26 cellular contexts compared by ENCODE assay signal in the genomic region with DNA sequence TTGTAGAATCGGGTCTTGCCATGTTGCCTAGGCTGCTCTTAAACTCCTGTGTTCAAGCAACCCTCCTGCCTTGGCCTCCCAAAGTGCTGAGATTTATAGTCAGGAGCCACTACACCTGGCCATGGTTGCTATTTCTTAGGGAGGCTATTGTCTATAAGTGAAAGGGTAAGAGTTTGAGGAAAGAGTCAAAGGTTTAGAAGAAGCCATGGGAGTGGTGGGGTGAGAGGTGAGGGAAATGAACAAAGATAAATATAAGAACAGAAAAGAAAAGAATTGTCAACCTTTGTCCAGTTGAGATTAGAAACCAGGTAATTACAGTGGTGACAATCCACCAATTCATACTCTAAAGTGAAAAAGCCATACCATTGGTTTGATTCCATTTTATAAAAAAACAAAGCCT.
"Had no signal": no experiment of that assay in that cellular context is flagged by ENCODE, and none has a peak within 500 bp of the region (broad histone marks: within the 10 kb centered on the region; RNA-seq: fewer than 3 reads in every experiment).

No MANE protein-coding gene starts in this region.

- H3K9me3 ChIP-seq: ovary, psoas muscle, right lobe of liver, sigmoid colon, spleen, stomach, thoracic aorta, thyroid gland, upper lobe of right lung, uterus had no signal

- H3K4me3 ChIP-seq: neural progenitor cell, ovary, psoas muscle, right lobe of liver, sigmoid colon, smooth muscle cell, spleen, stomach, thoracic aorta, thyroid gland, tibial nerve, upper lobe of right lung, uterus had no signal

- H3K79me2 ChIP-seq: parathyroid adenoma had no signal

- H2AFZ ChIP-seq: neural progenitor cell, parathyroid adenoma had no signal

- ATAC-seq: naive thymus-derived CD4-positive, alpha-beta T cell; natural killer cell; psoas muscle; right cardiac atrium; right lobe of liver; stimulated activated effector memory CD8-positive, alpha-beta T cell treated with anti-CD3 and anti-CD28 coated beads, Interleukin-12 subunit alpha, Interleukin-12 subunit beta, amount 100 ng/mL, for 72 hours; stimulated activated naive B cell treated with anti-CD40 and anti-IgM and Interleukin-4, amounts not matched to agents 10 μg/mL and 1 μg/mL and 100 μg/mL, for 72 hours; upper lobe of right lung had no signal

- H3K4me1 ChIP-seq: parathyroid adenoma, psoas muscle, right lobe of liver, sigmoid colon, spleen, stomach, thyroid gland, tibial nerve, upper lobe of right lung, uterus had no signal

- H3K36me3 ChIP-seq: neural progenitor cell, ovary, right lobe of liver, sigmoid colon, spleen, stomach, thoracic aorta, thyroid gland, tibial nerve, upper lobe of right lung, uterus had no signal

- H3K9ac ChIP-seq: neural progenitor cell, parathyroid adenoma had no signal

- H3K27ac ChIP-seq: neural progenitor cell, ovary, parathyroid adenoma, psoas muscle, right lobe of liver, sigmoid colon, spleen, stomach, thoracic aorta, thyroid gland, tibial nerve, upper lobe of right lung, uterus had no signal

- DNase-seq: naive thymus-derived CD4-positive, alpha-beta T cell; natural killer cell; occipital lobe; ovary; posterior cingulate gyrus; psoas muscle; right cardiac atrium; right lobe of liver; sigmoid colon; spleen; stimulated activated CD4-positive, alpha-beta T cell treated with anti-CD3 and anti-CD28 coated beads, Interleukin-12 subunit alpha, Interleukin-12 subunit beta, amount 100 ng/mL, for 4 hours; stimulated activated CD4-positive, alpha-beta T cell treated with anti-CD3 and anti-CD28 coated beads, Interleukin-1b, Interleukin-23, amount 100 ng/mL, for 48 hours; stimulated activated CD4-positive, alpha-beta T cell treated with anti-CD3 and anti-CD28 coated beads, Interleukin-2, amount 100 ng/mL, for 48 hours; stimulated activated CD4-positive, alpha-beta T cell treated with anti-CD3 and anti-CD28 coated beads, Interleukin-4, amount 100 ng/mL, for 24 hours; stimulated activated naive B cell treated with anti-CD40 and anti-IgM and Interleukin-4, amounts not matched to agents 10 μg/mL and 1 μg/mL and 100 μg/mL, for 72 hours; stimulated activated naive CD4-positive, alpha-beta T cell treated with Interleukin-2 at 50 U/mL for 16 hours; stomach; thyroid gland; upper lobe of right lung; uterus had no signal

- H3K4me2 ChIP-seq: neural progenitor cell, smooth muscle cell had no signal

- H3K27me3 ChIP-seq: ovary, right lobe of liver, sigmoid colon, thyroid gland, tibial nerve, upper lobe of right lung, uterus had no signal
